In the genomic region with DNA sequence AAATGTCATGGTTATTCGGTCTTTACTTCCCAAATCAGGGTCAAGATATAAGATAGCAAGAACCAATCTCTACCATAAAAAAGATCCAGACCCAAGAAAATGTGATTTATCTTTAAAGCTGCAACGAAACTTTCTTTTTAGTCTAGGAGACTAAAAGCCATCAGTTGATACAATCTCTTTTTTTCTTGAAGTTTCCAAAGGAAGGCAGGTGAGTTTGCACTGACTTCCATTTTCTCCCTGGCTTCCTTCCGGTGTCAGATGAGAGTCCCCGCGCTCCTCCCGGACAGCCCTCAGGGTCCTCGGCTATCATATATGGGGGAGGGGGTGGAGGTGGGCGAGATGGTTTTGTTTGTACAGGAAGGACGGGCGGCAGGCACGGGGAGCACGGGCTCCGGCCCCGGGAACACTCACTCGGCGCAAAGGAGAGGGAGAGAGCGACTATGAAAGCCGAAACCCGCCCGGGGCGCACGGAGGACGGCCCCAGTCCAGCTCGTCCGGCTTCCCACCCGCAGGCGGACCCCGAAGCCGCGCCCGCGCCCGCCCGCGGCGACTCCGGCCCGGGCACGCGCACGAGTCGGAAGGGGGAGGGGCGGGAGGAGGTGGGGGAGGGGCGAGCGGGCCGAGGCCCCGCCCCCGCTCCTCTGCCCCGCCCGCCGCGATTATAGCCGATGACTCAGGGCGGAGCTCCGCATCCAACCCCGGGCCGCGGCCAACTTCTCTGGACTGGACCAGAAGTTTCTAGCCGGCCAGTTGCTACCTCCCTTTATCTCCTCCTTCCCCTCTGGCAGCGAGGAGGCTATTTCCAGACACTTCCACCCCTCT, we compare ENCODE assay signal across 8 cellular contexts. TPM values are rescaled to one million over a fixed set of nuclear protein-coding genes. Genes with fewer than 3 reads are reported as not detected.
DNase-seq lines count a peak whose midpoint lies in the region; ATAC-seq and TF ChIP-seq lines count a peak whose summit lies in the region.

A gene (plus strand): TSS at position 689 of the 822 bp plus-strand sequence. CDS start 296 bp downstream, outside the sequence.

- peaks cover 45% of the 10 kb centered on the region for H3K4me1 Mint-ChIP-seq in activated T-helper 2 cell treated with anti-CD3 and anti-CD28 coated beads, Interferon-gamma antibody, Interleukin-2, Interleukin-4, amounts not matched to agents 10 μg/mL and 5 μg/mL and 100 μg/mL, durations not matched to agents 14 hours and 24 hours and 36 hours (ENCODE audit: low read depth)
- H3K4me1 Mint-ChIP-seq in naive thymus-derived CD8-positive, alpha-beta T cell, result peaks cover 28 to 45% (median 44%) of the 10 kb centered on the region in 4 donors
- peaks cover 4 to 13% of the 10 kb centered on the region in 2 donors for H3K4me1 Mint-ChIP-seq in stimulated activated naive B cell treated with anti-CD40 and anti-IgM and Interleukin-4, amounts not matched to agents 10 μg/mL and 1 μg/mL and 100 μg/mL, for 72 hours

- POLR2A ChIA-PET in RWPE1 (lab: Yijun Ruan, JAX; ENCODE audit: low non-redundant PET), result interaction anchor here (0.6 to 1.0 kb wide), 9 partner anchors 18 to 51 kb away, joined by 3 to 6 read pairs (median 4); no protein-coding TSS in a partner anchor
- POLR2A ChIA-PET in naive thymus-derived CD8-positive, alpha-beta T cell (lab: Charles Lee), result interaction anchor here (0.6 to 2.0 kb wide), 10 partner anchors 23 to 231 kb away, joined by 3 to 12 read pairs (median 4); a partner anchor contains a TSS

- DNase-seq in COLO668 (lab: John Stamatoyannopoulos, UW; ENCODE audit: unreplicated experiment), result peak; percentile 74
- DNase-seq in HS-5 (ENCODE audit: low read depth), result peak; percentile 73
- peak; percentile 95 for DNase-seq in RWPE1 (ENCODE audit: low spot score)
- DNase-seq in activated T-helper 2 cell treated with anti-CD3 and anti-CD28 coated beads, Interferon-gamma antibody, Interleukin-2, Interleukin-4, amounts not matched to agents 10 μg/mL and 5 μg/mL and 100 μg/mL, durations not matched to agents 14 hours and 24 hours and 36 hours (ENCODE audit: low spot score), result peak; percentile 73
- peak; percentile 94 for DNase-seq in fibroblast of mammary gland (ENCODE audit: low read depth)
- peak; percentile 34 to 86 (median 72) for DNase-seq in naive thymus-derived CD8-positive, alpha-beta T cell
- DNase-seq in stimulated activated naive B cell treated with anti-CD40 and anti-IgM and Interleukin-4, amounts not matched to agents 10 μg/mL and 1 μg/mL and 100 μg/mL, for 72 hours, result peak; percentile 70

- peaks cover 23% of the 10 kb centered on the region for H3K36me3 Mint-ChIP-seq in activated T-helper 2 cell treated with anti-CD3 and anti-CD28 coated beads, Interferon-gamma antibody, Interleukin-2, Interleukin-4, amounts not matched to agents 10 μg/mL and 5 μg/mL and 100 μg/mL, durations not matched to agents 14 hours and 24 hours and 36 hours (ENCODE audit: low read depth)
- H3K36me3 Mint-ChIP-seq in naive thymus-derived CD8-positive, alpha-beta T cell, result peaks cover 0 to 5% (median 0%) of the 10 kb centered on the region in 3 donors
- no peaks in the 10 kb centered on the region for H3K36me3 Mint-ChIP-seq in stimulated activated naive B cell treated with anti-CD40 and anti-IgM and Interleukin-4, amounts not matched to agents 10 μg/mL and 1 μg/mL and 100 μg/mL, for 72 hours

- H3K4me3 ChIP-seq in fibroblast of mammary gland (ENCODE audit: control insufficient read depth, low read depth, low read length), result peak within 1 kb of the TSS; percentile 70

- CTCF ChIA-PET in RWPE1 (lab: Yijun Ruan, JAX), result interaction anchor here (0.8 to 1.4 kb wide), 2 partner anchors 43 to 1086 kb away, joined by 5 to 9 read pairs; no protein-coding TSS in a partner anchor

- ATAC-seq in GM19455 (IDR thresholded peaks at IDR 0.05; ENCODE audit: unreplicated experiment), result peak; percentile 81
- peak; percentile 57 to 64 for ATAC-seq in naive thymus-derived CD8-positive, alpha-beta T cell
- ATAC-seq in stimulated activated naive B cell treated with anti-CD40 and anti-IgM and Interleukin-4, amounts not matched to agents 10 μg/mL and 1 μg/mL and 100 μg/mL, for 72 hours (replicated peaks), result peak; percentile 84 to 87

- intact Hi-C loops in activated T-helper 2 cell treated with anti-CD3 and anti-CD28 coated beads, Interferon-gamma antibody, Interleukin-2, Interleukin-4, amounts not matched to agents 10 μg/mL and 5 μg/mL and 100 μg/mL, durations not matched to agents 14 hours and 24 hours and 36 hours (cut with micrococcal nuclease), result loop anchor here (1.0 to 5.0 kb wide), 4 partner anchors 9 to 474 kb away; a partner anchor contains a TSS

- H3K9me3 Mint-ChIP-seq in activated T-helper 2 cell treated with anti-CD3 and anti-CD28 coated beads, Interferon-gamma antibody, Interleukin-2, Interleukin-4, amounts not matched to agents 10 μg/mL and 5 μg/mL and 100 μg/mL, durations not matched to agents 14 hours and 24 hours and 36 hours, result no peaks in the 10 kb centered on the region
- peaks cover 0 to 3% (median 0%) of the 10 kb centered on the region in 9 donors for H3K9me3 Mint-ChIP-seq in naive thymus-derived CD8-positive, alpha-beta T cell
- H3K9me3 Mint-ChIP-seq in stimulated activated naive B cell treated with anti-CD40 and anti-IgM and Interleukin-4, amounts not matched to agents 10 μg/mL and 1 μg/mL and 100 μg/mL, for 72 hours, result no peaks in the 10 kb centered on the region

- H3K27me3 Mint-ChIP-seq in activated T-helper 2 cell treated with anti-CD3 and anti-CD28 coated beads, Interferon-gamma antibody, Interleukin-2, Interleukin-4, amounts not matched to agents 10 μg/mL and 5 μg/mL and 100 μg/mL, durations not matched to agents 14 hours and 24 hours and 36 hours (ENCODE audit: low read depth), result peaks cover 9% of the 10 kb centered on the region
- no peaks in the 10 kb centered on the region for H3K27me3 Mint-ChIP-seq in naive thymus-derived CD8-positive, alpha-beta T cell
- peaks cover 6 to 9% of the 10 kb centered on the region in 2 donors for H3K27me3 Mint-ChIP-seq in stimulated activated naive B cell treated with anti-CD40 and anti-IgM and Interleukin-4, amounts not matched to agents 10 μg/mL and 1 μg/mL and 100 μg/mL, for 72 hours

- H3K4me3 Mint-ChIP-seq in activated T-helper 2 cell treated with anti-CD3 and anti-CD28 coated beads, Interferon-gamma antibody, Interleukin-2, Interleukin-4, amounts not matched to agents 10 μg/mL and 5 μg/mL and 100 μg/mL, durations not matched to agents 14 hours and 24 hours and 36 hours (ENCODE audit: low read depth), result peak within 1 kb of the TSS; percentile 96
- peak within 1 kb of the TSS; percentile 94 to 99 (median 97) for H3K4me3 Mint-ChIP-seq in naive thymus-derived CD8-positive, alpha-beta T cell
- H3K4me3 Mint-ChIP-seq in stimulated activated naive B cell treated with anti-CD40 and anti-IgM and Interleukin-4, amounts not matched to agents 10 μg/mL and 1 μg/mL and 100 μg/mL, for 72 hours, result peak within 1 kb of the TSS; percentile 97 to 99

- peak within 1 kb of the TSS; percentile 95 for H3K27ac Mint-ChIP-seq in activated T-helper 2 cell treated with anti-CD3 and anti-CD28 coated beads, Interferon-gamma antibody, Interleukin-2, Interleukin-4, amounts not matched to agents 10 μg/mL and 5 μg/mL and 100 μg/mL, durations not matched to agents 14 hours and 24 hours and 36 hours
- H3K27ac Mint-ChIP-seq in naive thymus-derived CD8-positive, alpha-beta T cell, result peak within 1 kb of the TSS; percentile 90 to 99 (median 97)
- peak within 1 kb of the TSS; percentile 98 for H3K27ac Mint-ChIP-seq in stimulated activated naive B cell treated with anti-CD40 and anti-IgM and Interleukin-4, amounts not matched to agents 10 μg/mL and 1 μg/mL and 100 μg/mL, for 72 hours

- peak within 1 kb of the TSS; percentile 95 for H3K27ac ChIP-seq in RWPE1

- TF ChIP-seq CTCF in RWPE1 (conservative IDR thresholded peaks at IDR 0.05; ENCODE audit: low read depth) (no peak), fibroblast of mammary gland (conservative IDR thresholded peaks at IDR 0.05; ENCODE audit: control insufficient read depth, insufficient read depth, low read depth, low read length) (no peak)

RNA-seq across cellular contexts. Expression of the gene that starts here (rescaled TPM):
- 31.8 and 33.3 TPM in 2 replicates for total RNA-seq in activated T-helper 2 cell treated with anti-CD3 and anti-CD28 coated beads, Interferon-gamma antibody, Interleukin-2, Interleukin-4, amounts not matched to agents 10 μg/mL and 5 μg/mL and 100 μg/mL, durations not matched to agents 14 hours and 24 hours and 36 hours
- total RNA-seq in naive thymus-derived CD8-positive, alpha-beta T cell, result 10 to 100 TPM; 14.4 to 17.8 TPM
- polyA plus RNA-seq in naive thymus-derived CD8-positive, alpha-beta T cell, result 10 to 100 TPM in 2 of 3 donors, 1 to 10 TPM in 1; 5.1 to 26.5 (median 12.5) TPM

Comparison
In these comparisons a context has a peak if more than half of its experiments do, and no peak if none do; other contexts are left out.
1. Peak in every context shown above with its lines: DNase-seq, ATAC-seq, H3K4me3 ChIP-seq and H3K27ac ChIP-seq.